8 cellular contexts compared by ENCODE assay signal in genomic region chr21:38660333-38661295, GRCh38.
A peak's percentile ranks its signal among the peaks of the same experiment; 100 is the strongest.
DNase-seq lines count a peak whose midpoint lies in the region; ATAC-seq and TF ChIP-seq lines count a peak whose summit lies in the region.

No MANE protein-coding gene starts in this region.

- H3K4me1 ChIP-seq in mesodermal cell (ENCODE audit: control insufficient read depth, insufficient read depth, low read length, poor library complexity, severe bottlenecking) (peaks cover 3% of the 10 kb centered on the region), uterus (peaks cover 0 to 6% of the 10 kb centered on the region in 2 donors)

- no peaks in the 10 kb centered on the region for H3K36me3 ChIP-seq in mesodermal cell (ENCODE audit: control insufficient read depth, insufficient read depth, low read length)
- H3K36me3 ChIP-seq in uterus = no peaks in the 10 kb centered on the region

- H3K27ac ChIP-seq in mesodermal cell (ENCODE audit: low read depth, low read length, severe bottlenecking) = no peak overlapping the region
- peak overlapping the region; percentile 48 to 72 for H3K27ac ChIP-seq in uterus

- H3K4me1 Mint-ChIP-seq in chondrocyte (ENCODE audit: low read depth) = peaks cover 51% of the 10 kb centered on the region

- TF ChIP-seq POLR2A in uterus (IDR thresholded peaks at IDR 0.05) = no peak

- ATAC-seq in Right ventricle myocardium inferior (peak; percentile 34), GM21526 (IDR thresholded peaks at IDR 0.05; ENCODE audit: low FRiP score, unreplicated experiment) (no peak)

- H3K9me3 ChIP-seq in mesodermal cell (ENCODE audit: control insufficient read depth, low read length) (no peaks in the 10 kb centered on the region), uterus (no peaks in the 10 kb centered on the region)

- TF ChIP-seq CTCF in chondrocyte (IDR thresholded peaks at IDR 0.05) (no peak), uterus (IDR thresholded peaks at IDR 0.05) (no peak)

- peak overlapping the region; percentile 42 for H3K4me3 ChIP-seq in mesodermal cell (ENCODE audit: extremely low read depth, insufficient read depth, low read length, poor library complexity, severe bottlenecking)
- peak overlapping the region; percentile 37 to 43 for H3K4me3 ChIP-seq in uterus

- no peaks in the 10 kb centered on the region for H3K9me3 Mint-ChIP-seq in chondrocyte (ENCODE audit: low read depth)

- intact Hi-C loops in Right ventricle myocardium inferior (cut with DNase I) = no loop called here
- intact Hi-C loops in cardiac septum (cut with DNase I) = no loop called here
- intact Hi-C loops in uterus (cut with DNase I; ENCODE audit: low total_unique reads) = no loop called here

- peak overlapping the region; percentile 98 for H3K27ac Mint-ChIP-seq in chondrocyte (ENCODE audit: unreplicated experiment)

- DNase-seq in Right ventricle myocardium inferior (ENCODE audit: missing footprints) = no peak
- DNase-seq in cardiac septum (ENCODE audit: low spot score) = no peak
- no peak for DNase-seq in chondrocyte (ENCODE audit: low spot score)
- DNase-seq in uterus = peak; percentile 17 to 34
- DNase-seq in DMS153 treated with DMSO at 0.1 percent for 48 hours (lab: John Stamatoyannopoulos, UW; ENCODE audit: unreplicated experiment) = no peak
- no peak for DNase-seq in foreskin melanocyte

- 4% methylated on average over 44 to 90 of the region's 121 CpGs for WGBS in mesodermal cell (ENCODE audit: insufficient coverage in 2 of 2), 2 experiments

- peaks cover 4 to 32% of the 10 kb centered on the region in 2 donors for H3K27me3 ChIP-seq in uterus

- H3K36me3 Mint-ChIP-seq in chondrocyte (ENCODE audit: low read depth) = peaks cover 3% of the 10 kb centered on the region

- H3K4me3 Mint-ChIP-seq in chondrocyte (ENCODE audit: unreplicated experiment) = peak overlapping the region; percentile 87

- no peaks in the 10 kb centered on the region for H3K27me3 Mint-ChIP-seq in chondrocyte (ENCODE audit: low read depth)

Comparison
In these comparisons a context has a peak if more than half of its experiments do, and no peak if none do; other contexts are left out.
1. DNase-seq: peak in uterus (2 of 2); none in Right ventricle myocardium inferior (single experiment), cardiac septum (single experiment), chondrocyte (single experiment), DMS153 treated with DMSO at 0.1 percent for 48 hours (single experiment) and foreskin melanocyte (single experiment).